30 cellular contexts compared by ENCODE assay signal in the genomic region with DNA sequence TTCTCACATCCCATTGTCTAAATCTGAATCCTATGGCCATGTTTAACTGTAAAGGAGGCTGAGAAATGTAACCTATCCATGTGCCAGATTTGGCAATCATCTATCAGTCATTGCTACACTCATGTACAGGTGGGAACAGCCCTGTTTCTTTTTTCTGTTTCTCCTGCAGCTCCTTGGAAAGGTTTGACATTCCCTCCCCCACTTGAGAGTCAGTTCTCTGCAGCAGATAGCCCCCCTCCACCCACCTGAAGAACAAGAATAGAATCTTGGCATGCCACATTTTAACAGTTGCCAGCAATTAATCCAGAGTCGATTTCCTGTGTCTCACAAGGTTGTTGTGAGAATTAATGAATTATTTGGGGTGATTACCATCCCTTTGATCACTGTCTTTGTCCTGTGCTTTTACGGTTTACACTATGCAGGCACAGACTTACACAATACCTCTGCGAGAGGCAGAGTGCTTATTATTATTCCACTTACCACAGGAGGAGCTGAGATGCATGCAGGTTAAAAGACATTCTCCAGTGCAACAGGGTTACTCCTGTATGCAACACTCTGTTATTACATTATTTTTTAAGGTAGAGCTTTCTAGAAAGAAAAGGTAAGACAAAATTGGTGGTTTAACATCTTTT.
"Had no signal": no experiment of that assay in that cellular context is flagged by ENCODE, and none has a peak within 500 bp of the region (broad histone marks: within the 10 kb centered on the region; RNA-seq: fewer than 3 reads in every experiment).

No MANE protein-coding gene starts in this region.

- H3K27ac ChIP-seq: left lung, lower lobe of right lung, neural progenitor cell, neutrophil, parathyroid adenoma, psoas muscle, right atrium auricular region, right lobe of liver, skin epidermis, stomach, testis, thyroid gland, transverse colon, upper lobe of left lung, vagina had no signal

- H3K36me3 Mint-ChIP-seq: immature natural killer cell; naive thymus-derived CD8-positive, alpha-beta T cell; neural progenitor cell; stimulated activated naive B cell treated with anti-CD40 and anti-IgM and Interleukin-4, amounts not matched to agents 10 μg/mL and 1 μg/mL and 100 μg/mL, for 72 hours had no signal

- H3K4me3 Mint-ChIP-seq: immature natural killer cell; naive thymus-derived CD8-positive, alpha-beta T cell; nephron; neural progenitor cell; stimulated activated naive B cell treated with anti-CD40 and anti-IgM and Interleukin-4, amounts not matched to agents 10 μg/mL and 1 μg/mL and 100 μg/mL, for 72 hours had no signal

- H3K9me3 Mint-ChIP-seq: nephron, neural progenitor cell had no signal

- H3K27me3 Mint-ChIP-seq: stimulated activated naive B cell treated with anti-CD40 and anti-IgM and Interleukin-4, amounts not matched to agents 10 μg/mL and 1 μg/mL and 100 μg/mL, for 72 hours had no signal

- H3K4me1 Mint-ChIP-seq: immature natural killer cell; naive thymus-derived CD8-positive, alpha-beta T cell; stimulated activated naive B cell treated with anti-CD40 and anti-IgM and Interleukin-4, amounts not matched to agents 10 μg/mL and 1 μg/mL and 100 μg/mL, for 72 hours had no signal

- H3K27ac Mint-ChIP-seq: immature natural killer cell; naive thymus-derived CD8-positive, alpha-beta T cell; nephron; neural progenitor cell; stimulated activated naive B cell treated with anti-CD40 and anti-IgM and Interleukin-4, amounts not matched to agents 10 μg/mL and 1 μg/mL and 100 μg/mL, for 72 hours had no signal

- DNase-seq: hypothalamus; immature natural killer cell; kidney; left colon; left lung; lower lobe of right lung; mammary epithelial cell; mesenchymal stem cell; naive thymus-derived CD8-positive, alpha-beta T cell; occipital lobe; psoas muscle; right lobe of liver; stimulated activated CD4-positive, alpha-beta T cell treated with anti-CD3 and anti-CD28 coated beads, Interleukin-12 subunit alpha, Interleukin-12 subunit beta, amount 100 ng/mL, for 4 hours; stimulated activated CD4-positive, alpha-beta T cell treated with anti-CD3 and anti-CD28 coated beads, Interleukin-15, amount 100 ng/mL, for 24 hours; stimulated activated CD4-positive, alpha-beta T cell treated with anti-CD3 and anti-CD28 coated beads, Interleukin-2, amount 100 ng/mL, for 24 hours; stimulated activated CD4-positive, alpha-beta T cell treated with anti-CD3 and anti-CD28 coated beads, Interleukin-4, amount 100 ng/mL, for 1 hour; stimulated activated naive B cell treated with anti-CD40 and anti-IgM and Interleukin-4, amounts not matched to agents 10 μg/mL and 1 μg/mL and 100 μg/mL, for 72 hours; stimulated activated naive CD8-positive, alpha-beta T cell treated with anti-CD3 and anti-CD28 coated beads, Interleukin-15, Interleukin-2, amounts not matched to agents 100 U/mL and 50 U/mL, for 24 hours; stomach; testis; thyroid gland; transverse colon; upper lobe of left lung had no signal
